In the genomic region with DNA sequence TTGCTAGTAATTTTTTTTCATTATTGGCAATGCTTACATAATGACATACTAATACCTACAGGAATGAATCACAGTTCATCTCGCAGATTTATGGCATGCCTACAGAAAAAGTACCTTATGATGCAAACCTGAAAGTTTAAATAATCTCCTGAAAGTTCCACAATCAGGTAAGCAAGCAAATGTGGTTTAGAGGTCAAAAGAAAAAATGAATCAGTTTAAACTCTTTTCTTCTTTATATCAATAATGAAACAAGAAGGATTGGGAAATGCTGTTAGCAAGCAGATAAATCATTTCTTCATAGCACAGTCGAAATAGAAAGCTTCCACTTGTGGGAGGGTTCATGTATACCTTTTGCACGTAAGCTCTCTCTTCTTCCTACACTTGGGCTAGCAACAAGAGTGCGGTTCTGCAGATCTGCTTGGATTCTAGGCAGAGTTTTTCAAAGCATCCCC, we compare ENCODE assay signal across 10 cellular contexts. TPM values are rescaled to one million over a fixed set of nuclear protein-coding genes. Genes with fewer than 3 reads are reported as not detected.
A peak's percentile ranks its signal among the peaks of the same experiment; 100 is the strongest.
DNase-seq lines count a peak whose midpoint lies in the region; ATAC-seq and TF ChIP-seq lines count a peak whose summit lies in the region.
"Had no signal": no experiment of that assay in that cellular context is flagged by ENCODE, and none has a peak within 500 bp of the region (broad histone marks: within the 10 kb centered on the region; RNA-seq: fewer than 3 reads in every experiment).

No MANE protein-coding gene starts in this region.

- H3K27ac Mint-ChIP-seq in activated naive CD8-positive, alpha-beta T cell treated with anti-CD3 and anti-CD28 coated beads, Interleukin-2, amount 50 U/mL, for 24 hours: peak overlapping the region; percentile 61

- WGBS in stomach, 5 donors: 27 to 54% (median 43%) methylated on average over 4 of the region's 4 CpGs

- H3K36me3 Mint-ChIP-seq in activated naive CD8-positive, alpha-beta T cell treated with anti-CD3 and anti-CD28 coated beads, Interleukin-2, amount 50 U/mL, for 24 hours (ENCODE audit: low read depth): peaks cover 3% of the 10 kb centered on the region

- no peaks in the 10 kb centered on the region for H3K36me3 ChIP-seq in stomach
- H3K36me3 ChIP-seq in colonic mucosa: no peaks in the 10 kb centered on the region
- H3K36me3 ChIP-seq: adrenal gland had no signal

- TF ChIP-seq POLR2A in stomach (IDR thresholded peaks at IDR 0.05): no peak

- no peaks in the 10 kb centered on the region for H3K27me3 ChIP-seq in stomach
- H3K27me3 ChIP-seq in colonic mucosa: no peaks in the 10 kb centered on the region
- H3K27me3 ChIP-seq: adrenal gland had no signal

- peaks cover 5% of the 10 kb centered on the region for H3K27me3 Mint-ChIP-seq in activated naive CD8-positive, alpha-beta T cell treated with anti-CD3 and anti-CD28 coated beads, Interleukin-2, amount 50 U/mL, for 24 hours

- TF ChIP-seq EP300 in stomach (IDR thresholded peaks at IDR 0.05): no peak

- no peak overlapping the region for H3K9ac ChIP-seq in colonic mucosa (ENCODE audit: low read depth in 2 of 2, low read length in 2 of 2)

- DNase-seq in activated naive CD8-positive, alpha-beta T cell treated with anti-CD3 and anti-CD28 coated beads, Interleukin-2, amount 50 U/mL, for 24 hours: no peak
- DNase-seq in NCI-H748 treated with DMSO at 0.1 percent for 48 hours (lab: John Stamatoyannopoulos, UW) (no peak), ecto neural progenitor cell (ENCODE audit: low spot score) (no peak), stomach (no peak), colonic mucosa (no peak)
- DNase-seq: adrenal gland, NCI-H524 had no signal

- H3K4me3 Mint-ChIP-seq in activated naive CD8-positive, alpha-beta T cell treated with anti-CD3 and anti-CD28 coated beads, Interleukin-2, amount 50 U/mL, for 24 hours: no peak overlapping the region

- peaks cover 36% of the 10 kb centered on the region for H3K4me1 Mint-ChIP-seq in activated naive CD8-positive, alpha-beta T cell treated with anti-CD3 and anti-CD28 coated beads, Interleukin-2, amount 50 U/mL, for 24 hours

- H3K27ac ChIP-seq in stomach (no peak overlapping the region), colonic mucosa (no peak overlapping the region)
- H3K27ac ChIP-seq: adrenal gland had no signal

- H3K9me3 ChIP-seq in stomach (no peaks in the 10 kb centered on the region), colonic mucosa (no peaks in the 10 kb centered on the region)
- H3K9me3 ChIP-seq: adrenal gland had no signal

- ATAC-seq in GM18861 (IDR thresholded peaks at IDR 0.05; ENCODE audit: unreplicated experiment): peak; percentile 91
- peak; percentile 81 for ATAC-seq in GM21381 (IDR thresholded peaks at IDR 0.05; ENCODE audit: unreplicated experiment)
- ATAC-seq in HG03103 (IDR thresholded peaks at IDR 0.05; ENCODE audit: low read depth, unreplicated experiment): peak; percentile 78
- ATAC-seq in activated naive CD8-positive, alpha-beta T cell treated with anti-CD3 and anti-CD28 coated beads, Interleukin-2, amount 50 U/mL, for 24 hours: peak; percentile 86

- H3K4me1 ChIP-seq in stomach: peaks cover 0 to 12% (median 2%) of the 10 kb centered on the region in 4 donors
- H3K4me1 ChIP-seq in colonic mucosa: no peaks in the 10 kb centered on the region

- H3K4me3 ChIP-seq in stomach: no peak overlapping the region
- H3K4me3 ChIP-seq in colonic mucosa: no peak overlapping the region
- H3K4me3 ChIP-seq: adrenal gland had no signal

- intact Hi-C loops in stomach (cut with DNase I; ENCODE audit: low total_unique reads): no loop called here
- intact Hi-C loops in colonic mucosa (cut with DNase I): no loop called here

- TF ChIP-seq CTCF in stomach (IDR thresholded peaks at IDR 0.05): no peak
- TF ChIP-seq CTCF in colonic mucosa (IDR thresholded peaks at IDR 0.05): no peak

- no peaks in the 10 kb centered on the region for H3K9me3 Mint-ChIP-seq in activated naive CD8-positive, alpha-beta T cell treated with anti-CD3 and anti-CD28 coated beads, Interleukin-2, amount 50 U/mL, for 24 hours

RNA-seq across cellular contexts. Expression of a gene that starts 53.7 kb away (rescaled TPM):
- total RNA-seq in stomach (10 to 100 TPM; 44.0 to 99.3 (median 59.8) TPM), colonic mucosa (100 to 1,000 TPM; 101 to 109 TPM)
- 10 to 100 TPM; 33.2 to 60.9 (median 51.9) TPM for polyA plus RNA-seq in stomach
